In the genomic region with DNA sequence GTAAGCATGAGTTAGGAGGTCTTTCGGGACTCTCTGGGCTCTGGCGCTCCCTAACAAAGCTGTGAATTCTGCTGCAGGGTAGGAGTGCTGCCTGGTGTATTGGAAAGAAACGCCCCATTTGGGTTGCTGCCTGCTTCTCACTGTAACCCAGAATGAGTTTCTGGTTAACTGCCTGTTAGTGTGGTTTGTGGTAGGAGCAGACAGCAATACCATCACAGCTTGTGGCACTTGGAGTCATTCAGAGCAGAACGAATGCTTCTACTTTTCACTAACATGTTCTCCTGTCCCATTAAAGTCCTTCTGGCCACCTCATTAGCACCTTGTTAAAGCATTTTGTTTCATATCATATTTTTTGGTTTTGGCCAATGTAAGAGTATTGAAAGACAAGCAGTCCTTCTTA, we compare ENCODE assay signal across 14 cellular contexts. TPM values are rescaled to one million over a fixed set of nuclear protein-coding genes. Genes with fewer than 3 reads are reported as not detected.
DNase-seq lines count a peak whose midpoint lies in the region; ATAC-seq and TF ChIP-seq lines count a peak whose summit lies in the region.
"Had no signal": no experiment of that assay in that cellular context is flagged by ENCODE, and none has a peak within 500 bp of the region (broad histone marks: within the 10 kb centered on the region; RNA-seq: fewer than 3 reads in every experiment).

No MANE protein-coding gene starts in this region.

- H3K36me3 Mint-ChIP-seq in activated T-cell treated with anti-CD3 and anti-CD28 coated beads, Interleukin-2, amount 50 U/mL, for 72 hours (ENCODE audit: insufficient read depth in 2 of 2): no peaks in the 10 kb centered on the region
- peaks cover 2% of the 10 kb centered on the region for H3K36me3 Mint-ChIP-seq in activated T-cell treated with anti-CD3 and anti-CD28 coated beads, Interleukin-2, amount 50 U/mL, for 24 hours (ENCODE audit: low read depth)

- ATAC-seq in activated T-cell treated with anti-CD3 and anti-CD28 coated beads, Interleukin-2, amount 50 U/mL, for 72 hours (replicated peaks in 1 of 2): peak; percentile 89 to 92
- ATAC-seq: naive thymus-derived CD4-positive, alpha-beta T cell had no signal

- TF ChIP-seq CTCF in coronary artery (IDR thresholded peaks at IDR 0.05) (no peak), testis (IDR thresholded peaks at IDR 0.05) (no peak), ovary (IDR thresholded peaks at IDR 0.05) (no peak)

- H3K27ac ChIP-seq in KOPT-K1 (ENCODE audit: low read depth, low read length, poor library complexity, severe bottlenecking) (peak overlapping the region; percentile 65), coronary artery (peak overlapping the region; percentile 19 to 61), testis (no peak overlapping the region), ovary (no peak overlapping the region)

- no peaks in the 10 kb centered on the region for H3K9me3 ChIP-seq in KOPT-K1 (ENCODE audit: insufficient read depth, low read length, poor library complexity, severe bottlenecking)
- no peaks in the 10 kb centered on the region for H3K9me3 ChIP-seq in testis
- no peaks in the 10 kb centered on the region for H3K9me3 ChIP-seq in ovary

- TF ChIP-seq POLR2A in testis (IDR thresholded peaks at IDR 0.05) (no peak), ovary (IDR thresholded peaks at IDR 0.05) (no peak)

- H3K4me1 Mint-ChIP-seq in activated T-cell treated with anti-CD3 and anti-CD28 coated beads, Interleukin-2, amount 50 U/mL, for 72 hours (ENCODE audit: low read depth): peaks cover 23% of the 10 kb centered on the region
- H3K4me1 Mint-ChIP-seq in activated T-cell treated with anti-CD3 and anti-CD28 coated beads, Interleukin-2, amount 50 U/mL, for 24 hours (ENCODE audit: low read depth): peaks cover 17% of the 10 kb centered on the region

- peak overlapping the region; percentile 0 for H3K4me3 ChIP-seq in coronary artery
- no peak overlapping the region for H3K4me3 ChIP-seq in testis
- H3K4me3 ChIP-seq in ovary: no peak overlapping the region

- 50 to 55% methylated on average over 4 of the region's 4 CpGs for WGBS in testis, 2 donors
- WGBS in ovary, 3 donors: 86 to 90% (median 86%) methylated on average over 4 of the region's 4 CpGs

- DNase-seq in activated T-cell treated with anti-CD3 and anti-CD28 coated beads, Interleukin-2, amount 50 U/mL, for 72 hours: peak; percentile 27 to 38
- no peak for DNase-seq in activated T-cell treated with anti-CD3 and anti-CD28 coated beads, Interleukin-2, amount 50 U/mL, for 24 hours
- no peak for DNase-seq in coronary artery (ENCODE audit: low spot score)
- peak; percentile 42 for DNase-seq in testis
- no peak for DNase-seq in ovary
- no peak for DNase-seq in stimulated activated CD4-positive, alpha-beta T cell treated with anti-CD3 and anti-CD28 coated beads, Interleukin-15, amount 100 ng/mL, for 24 hours
- no peak for DNase-seq in NCI-H1092 treated with DMSO at 0.1 percent for 48 hours (lab: John Stamatoyannopoulos, UW)
- DNase-seq: effector memory CD4-positive, alpha-beta T cell; naive thymus-derived CD4-positive, alpha-beta T cell; NCI-H1105; stimulated activated CD4-positive, alpha-beta T cell treated with anti-CD3 and anti-CD28 coated beads, Interleukin-1b, Interleukin-23, amount 100 ng/mL, for 48 hours had no signal

- H3K27ac Mint-ChIP-seq in activated T-cell treated with anti-CD3 and anti-CD28 coated beads, Interleukin-2, amount 50 U/mL, for 72 hours: no peak overlapping the region
- H3K27ac Mint-ChIP-seq in activated T-cell treated with anti-CD3 and anti-CD28 coated beads, Interleukin-2, amount 50 U/mL, for 24 hours: no peak overlapping the region
- H3K27ac Mint-ChIP-seq: activated naive CD8-positive, alpha-beta T cell; B cell; naive thymus-derived CD4-positive, alpha-beta T cell had no signal

- no peaks in the 10 kb centered on the region for H3K9me3 Mint-ChIP-seq in activated T-cell treated with anti-CD3 and anti-CD28 coated beads, Interleukin-2, amount 50 U/mL, for 72 hours
- no peaks in the 10 kb centered on the region for H3K9me3 Mint-ChIP-seq in activated T-cell treated with anti-CD3 and anti-CD28 coated beads, Interleukin-2, amount 50 U/mL, for 24 hours
- H3K9me3 Mint-ChIP-seq: naive thymus-derived CD4-positive, alpha-beta T cell had no signal

- H3K4me1 ChIP-seq in testis (peaks cover 15% of the 10 kb centered on the region), ovary (ENCODE audit: insufficient read depth) (peaks cover 2% of the 10 kb centered on the region)

- H3K27me3 ChIP-seq in testis (no peaks in the 10 kb centered on the region), ovary (no peaks in the 10 kb centered on the region)

- intact Hi-C loops in testis (cut with DNase I; ENCODE audit: low total_unique reads): no loop called here
- intact Hi-C loops in ovary (cut with DNase I): no loop called here

- H3K36me3 ChIP-seq in KOPT-K1 (ENCODE audit: insufficient read depth, low read length) (no peaks in the 10 kb centered on the region), testis (ENCODE audit: low read depth, missing control alignments) (no peaks in the 10 kb centered on the region), ovary (no peaks in the 10 kb centered on the region)

- H3K4me3 Mint-ChIP-seq in activated T-cell treated with anti-CD3 and anti-CD28 coated beads, Interleukin-2, amount 50 U/mL, for 72 hours: no peak overlapping the region
- H3K4me3 Mint-ChIP-seq in activated T-cell treated with anti-CD3 and anti-CD28 coated beads, Interleukin-2, amount 50 U/mL, for 24 hours: no peak overlapping the region
- H3K4me3 Mint-ChIP-seq: activated naive CD8-positive, alpha-beta T cell; B cell; naive thymus-derived CD4-positive, alpha-beta T cell had no signal

- H3K27me3 Mint-ChIP-seq in activated T-cell treated with anti-CD3 and anti-CD28 coated beads, Interleukin-2, amount 50 U/mL, for 72 hours (ENCODE audit: low read depth): no peaks in the 10 kb centered on the region
- H3K27me3 Mint-ChIP-seq in activated T-cell treated with anti-CD3 and anti-CD28 coated beads, Interleukin-2, amount 50 U/mL, for 24 hours: no peaks in the 10 kb centered on the region
- H3K27me3 Mint-ChIP-seq: activated naive CD8-positive, alpha-beta T cell; B cell had no signal

- TF ChIP-seq EP300 in ovary (IDR thresholded peaks at IDR 0.05): no peak

RNA-seq across cellular contexts. Expression of a gene that starts 18.1 kb away (rescaled TPM):
- 10 to 100 TPM in 1 of 2 donors, 1 to 10 TPM in 1; 9.6 to 10.3 TPM for total RNA-seq in activated T-cell treated with anti-CD3 and anti-CD28 coated beads, Interleukin-2, amount 50 U/mL, for 72 hours
- total RNA-seq in testis (10 to 100 TPM; 15.3 to 16.1 TPM), ovary (1 to 10 TPM; 3.0 to 8.6 (median 4.4) TPM)
- polyA plus RNA-seq in testis (ENCODE audit: insufficient read depth, low read depth, low replicate concordance) (9.9 TPM), ovary (10 to 100 TPM in 1 of 2 donors, 1 to 10 TPM in 1; 7.9 to 18.6 TPM)

Comparison
In these comparisons a context has a peak if more than half of its experiments do, and no peak if none do; other contexts are left out.
1. DNase-seq: peak in activated T-cell treated with anti-CD3 and anti-CD28 coated beads, Interleukin-2, amount 50 U/mL, for 72 hours (2 of 2) and testis (single experiment); none in activated T-cell treated with anti-CD3 and anti-CD28 coated beads, Interleukin-2, amount 50 U/mL, for 24 hours (single experiment), coronary artery (single experiment), ovary (0 of 5), stimulated activated CD4-positive, alpha-beta T cell treated with anti-CD3 and anti-CD28 coated beads, Interleukin-15, amount 100 ng/mL, for 24 hours (single experiment) and NCI-H1092 treated with DMSO at 0.1 percent for 48 hours (single experiment).
2. H3K27ac ChIP-seq: peak in KOPT-K1 (single experiment) and coronary artery (2 of 2); none in testis (0 of 2) and ovary (0 of 2).